ENCODE assay signal across 1 cellular context in genomic region chr16:3026609-3027487, GRCh38.
A peak's percentile ranks its signal among the peaks of the same experiment; 100 is the strongest.
TF ChIP-seq lines count a peak whose summit lies in the region.

No MANE protein-coding gene starts in this region.

TF ChIP-seq in HepG2, 621 proteins besides CTCF, POLR2A, EP300 and RAD21:
- TF ChIP-seq KAT7 (CRISPR knock-in tag; IDR thresholded peaks at IDR 0.05; ENCODE audit: borderline replicate concordance) (no peak), AGO2 (optimal IDR thresholded peaks at IDR 0.05; ENCODE audit: low read depth, low read length) (peak; percentile 40)
